23 cellular contexts compared by ENCODE assay signal in the genomic region with DNA sequence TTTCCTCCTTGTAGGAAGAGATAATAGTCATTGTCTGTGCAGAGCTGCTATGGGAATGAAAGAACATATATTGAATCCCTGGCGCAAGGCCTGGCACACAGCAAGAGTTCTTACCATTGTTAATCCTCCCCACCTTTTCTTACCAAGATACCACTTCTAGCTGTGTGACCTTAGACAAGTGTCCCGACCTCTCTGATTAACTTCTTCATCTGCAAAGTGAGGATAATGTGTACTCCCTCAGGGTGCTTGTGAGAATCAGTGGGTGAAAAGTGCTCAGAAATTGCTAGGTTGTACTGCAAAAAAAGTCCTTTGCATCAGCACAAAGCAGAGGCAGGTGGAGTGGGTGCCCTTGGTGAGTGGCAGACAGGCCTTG. TPM values are rescaled to one million over a fixed set of nuclear protein-coding genes. Genes with fewer than 3 reads are reported as not detected.
A peak's percentile ranks its signal among the peaks of the same experiment; 100 is the strongest.
DNase-seq lines count a peak whose midpoint lies in the region; ATAC-seq, FAIRE-seq and TF ChIP-seq lines count a peak whose summit lies in the region.
"Had no signal": no experiment of that assay in that cellular context is flagged by ENCODE, and none has a peak within 500 bp of the region (broad histone marks: within the 10 kb centered on the region; RNA-seq: fewer than 3 reads in every experiment).

No MANE protein-coding gene starts in this region.

- no peaks in the 10 kb centered on the region for H4K20me1 ChIP-seq in HepG2 (ENCODE audit: insufficient read depth, low read length)

- peaks cover 29% of the 10 kb centered on the region for H3K4me1 ChIP-seq in HepG2 (ENCODE audit: insufficient read depth, low read length)
- H3K4me1 ChIP-seq in right lobe of liver: peaks cover 0 to 3% (median 0%) of the 10 kb centered on the region in 4 donors
- H3K4me1 ChIP-seq in iPS-15b (ENCODE audit: control insufficient read depth, insufficient read depth, low read length): peaks cover 6% of the 10 kb centered on the region

- no TSS peak for BruUV-seq in HepG2 (replicated peaks; lab: Mats Ljungman, UMichigan)

- POLR2A ChIA-PET in HepG2 (lab: Yijun Ruan, JAX): interaction anchor here (1.2 kb wide), 1 partner anchor 14 kb away, joined by 3 read pairs; no protein-coding TSS in a partner anchor

- 42% methylated on average over 2 of the region's 2 CpGs for WGBS in HepG2 (ENCODE audit: low lambda C conversion rate)
- 67% methylated on average over 2 of the region's 2 CpGs for WGBS in right lobe of liver (ENCODE audit: insufficient coverage, low coverage, low lambda C conversion rate, missing lambda C conversion rate)

- H3K36me3 ChIP-seq in HepG2 (replicated peaks in 1 of 2; ENCODE audit: control insufficient read depth in 1 of 2, insufficient read depth in 2 of 2, low read length in 2 of 2): peaks cover 1 to 7% of the 10 kb centered on the region in 2 experiments; a peak in 3 of 5 replicates
- peaks cover 0 to 11% (median 2%) of the 10 kb centered on the region in 4 donors for H3K36me3 ChIP-seq in right lobe of liver
- peaks cover 2% of the 10 kb centered on the region for H3K36me3 ChIP-seq in iPS-15b (ENCODE audit: control insufficient read depth, insufficient read depth, low read length)
- H3K36me3 ChIP-seq: neutrophil had no signal

- in situ Hi-C loops in HepG2 (cut with HindIII; ENCODE audit: extremely low pct_ligation_motif_present, low pct_unique_long_range_greater_than_20kb): no loop called here

- DNase-seq in HepG2 (ENCODE audit: low spot score) (no peak), right lobe of liver (no peak), DMS79 (lab: John Stamatoyannopoulos, UW) (no peak), GM12891 (ENCODE audit: insufficient read length, low spot score) (no peak), NCI-H1092 (lab: John Stamatoyannopoulos, UW) (no peak)
- DNase-seq: activated CD4-positive, alpha-beta T cell treated with anti-CD3 and anti-CD28 coated beads for 48 hours; activated T-cell treated with anti-CD3 and anti-CD28 coated beads, Interleukin-2, amount 50 U/mL, for 1 hour; AML-193; GM23248; left ventricle myocardium inferior; NCI-H510A treated with DMSO at 0.1 percent for 48 hours; stimulated activated naive CD8-positive, alpha-beta T cell treated with anti-CD3 and anti-CD28 coated beads, Interleukin-15, amount 100 ng/mL, for 72 hours; T-helper 9 cell had no signal

- H3K9ac ChIP-seq in HepG2 (ENCODE audit: insufficient read depth, low read depth, low read length) (no peak overlapping the region), iPS-15b (ENCODE audit: low read depth, low read length) (peak overlapping the region; percentile 37)
- H3K9ac ChIP-seq: GM23248 had no signal

- FAIRE-seq in HepG2 (lab: Jason Lieb, UNC) (no peak), GM12891 (lab: Jason Lieb, UNC) (no peak)
- FAIRE-seq: A204.1, islet of Langerhans had no signal

- H3K27ac ChIP-seq in HepG2 (ENCODE audit: extremely low read length, insufficient read depth, low read length): no peak overlapping the region
- no peak overlapping the region for H3K27ac ChIP-seq in right lobe of liver
- H3K27ac ChIP-seq: GM23248, HL-60, left ventricle myocardium inferior, neutrophil, VCaP had no signal

- no peak overlapping the region for H3K4me3 ChIP-seq in HepG2 (replicated peaks in 1 of 3; ENCODE audit: insufficient read depth in 1 of 3, low read depth in 2 of 3, low read length in 3 of 3)
- no peak overlapping the region for H3K4me3 ChIP-seq in right lobe of liver
- H3K4me3 ChIP-seq in iPS-15b (ENCODE audit: low read depth, low read length): no peak overlapping the region
- H3K4me3 ChIP-seq: GM23248, left ventricle myocardium inferior had no signal

- intact Hi-C loops in HepG2 (cut with micrococcal nuclease; ENCODE audit: unreplicated experiment): no loop called here
- intact Hi-C loops in right lobe of liver (cut with DNase I): no loop called here

- no peak for TF ChIP-seq CTCF in HepG2 (CRISPR knock-in tag; IDR thresholded peaks at IDR 0.05)
- TF ChIP-seq CTCF in right lobe of liver (IDR thresholded peaks at IDR 0.05): no peak

- TF ChIP-seq RAD21 in HepG2 (CRISPR knock-in tag; IDR thresholded peaks at IDR 0.05): no peak

- ATAC-seq in HepG2: no peak
- no peak for ATAC-seq in right lobe of liver
- ATAC-seq: stimulated activated naive CD8-positive, alpha-beta T cell treated with anti-CD3 and anti-CD28 coated beads, Interleukin-15, amount 100 ng/mL, for 72 hours had no signal

- H3K79me2 ChIP-seq in HepG2 (ENCODE audit: insufficient read depth, low read length): peaks cover 7% of the 10 kb centered on the region

- H3K4me2 ChIP-seq in HepG2 (ENCODE audit: low read depth, low read length): no peak overlapping the region

- H2AFZ ChIP-seq in HepG2 (ENCODE audit: low read length): no peak overlapping the region
- H2AFZ ChIP-seq: GM23248 had no signal

- peaks cover 5 to 26% of the 10 kb centered on the region in 2 experiments; a peak in 4 of 5 replicates for H3K27me3 ChIP-seq in HepG2 (ENCODE audit: control insufficient read depth in 1 of 2, insufficient read depth in 2 of 2, low read length in 2 of 2)
- H3K27me3 ChIP-seq in right lobe of liver: peaks cover 0 to 11% of the 10 kb centered on the region in 2 donors
- H3K27me3 ChIP-seq in iPS-15b (ENCODE audit: control insufficient read depth, insufficient read depth, low read length): peaks cover 10% of the 10 kb centered on the region

- CTCF ChIA-PET in HepG2 (lab: Yijun Ruan, JAX; ENCODE audit: low intra/inter-chr PET ratio, low total read pairs): no interaction called here

- no peak for TF ChIP-seq POLR2A in HepG2 (IDR thresholded peaks at IDR 0.05; ENCODE audit: insufficient read depth in 1 of 2, low read depth in 2 of 2, low read length in 2 of 2)
- no peak for TF ChIP-seq POLR2A in right lobe of liver (IDR thresholded peaks at IDR 0.05)
- no peak for TF ChIP-seq POLR2A in GM12891 (IDR thresholded peaks at IDR 0.05; ENCODE audit: low read depth, low read length)

- TF ChIP-seq EP300 in HepG2 (IDR thresholded peaks at IDR 0.05; ENCODE audit: low read depth in 2 of 2, low read length in 2 of 2): no peak
- TF ChIP-seq EP300 in HepG2 (CRISPR knock-in tag; IDR thresholded peaks at IDR 0.05; ENCODE audit: borderline replicate concordance): no peak

- H3K9me3 ChIP-seq in HepG2 (ENCODE audit: low read length) (no peaks in the 10 kb centered on the region), right lobe of liver (no peaks in the 10 kb centered on the region), iPS-15b (ENCODE audit: control insufficient read depth, insufficient read depth, low read length) (no peaks in the 10 kb centered on the region)
- H3K9me3 ChIP-seq: left ventricle myocardium inferior, neutrophil had no signal

RNA-seq across cellular contexts. Expression of gene CST6, which starts 3.7 kb away (rescaled TPM):
- total RNA-seq in HepG2 (2016; rRNA removed; fragmentation: Illumina TruSeq; extraction: Trizol): not detected in 2 replicates
- not detected in 2 replicates for total RNA-seq in HepG2 (2016; cell fraction: cytosol; rRNA removed; fragmentation: Illumina TruSeq; extraction: Trizol; ENCODE audit: low read depth)
- not detected in 2 replicates for total RNA-seq in HepG2 (2016; cell fraction: insoluble cytoplasmic fraction; rRNA removed; fragmentation: Illumina TruSeq; extraction: Trizol)
- total RNA-seq in HepG2 (2016; cell fraction: membrane; rRNA removed; fragmentation: Illumina TruSeq; extraction: Trizol): not detected in 2 replicates
- total RNA-seq in HepG2 (2016; cell fraction: nucleus; rRNA removed; fragmentation: Illumina TruSeq; extraction: Trizol): not detected in 2 replicates
- polyA plus RNA-seq in HepG2 (2011; rRNA removed): not detected in 2 replicates
- polyA plus RNA-seq in HepG2 (2011; cell fraction: cytosol; rRNA removed): not detected in 2 replicates
- not detected in 2 replicates for polyA plus RNA-seq in HepG2 (2011; cell fraction: nucleus; rRNA removed)
- polyA plus RNA-seq in HepG2 (2012): not detected in 2 replicates
- not detected in 2 replicates for polyA plus RNA-seq in HepG2 (2016; cell fraction: cytosol; fragmentation: Illumina TruSeq; extraction: Trizol; ENCODE audit: low read depth)
- not detected in 2 replicates for polyA plus RNA-seq in HepG2 (2016; cell fraction: insoluble cytoplasmic fraction; fragmentation: Illumina TruSeq; extraction: Trizol; ENCODE audit: low read depth)
- polyA plus RNA-seq in HepG2 (2016; cell fraction: membrane; fragmentation: Illumina TruSeq; extraction: Trizol; ENCODE audit: low read depth): not detected in 2 replicates
- not detected in 2 replicates for polyA plus RNA-seq in HepG2 (2016; cell fraction: nucleus; fragmentation: Illumina TruSeq; extraction: Trizol; ENCODE audit: insufficient read depth, low read depth)
- not detected in 2 replicates for polyA minus RNA-seq in HepG2 (2011; rRNA and poly(A)+ RNA removed; ENCODE audit: low replicate concordance)
- not detected in 2 replicates for polyA minus RNA-seq in HepG2 (2011; cell fraction: cytosol; rRNA and poly(A)+ RNA removed)
- polyA minus RNA-seq in HepG2 (2011; cell fraction: nucleus; rRNA and poly(A)+ RNA removed): not detected in 2 replicates
- total RNA-seq in right lobe of liver: not detected
- not detected for polyA plus RNA-seq in GM12891 (2012; ENCODE audit: low read depth, missing spikeins)
- total RNA-seq: activated CD8-positive, alpha-beta memory T cell treated with anti-CD3 and anti-CD28 coated beads for 36 hours; left ventricle myocardium inferior; mesenteric fat pad; myocyte had no signal

RNA-seq across cellular contexts. Expression of gene BANF1, which starts 5.8 kb away (rescaled TPM):
- total RNA-seq in HepG2 (2016; rRNA removed; fragmentation: Illumina TruSeq; extraction: Trizol): 40.5 and 45.9 TPM in 2 replicates
- total RNA-seq in HepG2 (2016; cell fraction: cytosol; rRNA removed; fragmentation: Illumina TruSeq; extraction: Trizol; ENCODE audit: low read depth): 24.1 and 29.2 TPM in 2 replicates
- total RNA-seq in HepG2 (2016; cell fraction: insoluble cytoplasmic fraction; rRNA removed; fragmentation: Illumina TruSeq; extraction: Trizol): 42.5 and 45.7 TPM in 2 replicates
- total RNA-seq in HepG2 (2016; cell fraction: membrane; rRNA removed; fragmentation: Illumina TruSeq; extraction: Trizol): 21.9 and 24.3 TPM in 2 replicates
- 17.5 and 24.3 TPM in 2 replicates for total RNA-seq in HepG2 (2016; cell fraction: nucleus; rRNA removed; fragmentation: Illumina TruSeq; extraction: Trizol)
- polyA plus RNA-seq in HepG2 (2011; rRNA removed): 75.9 and 86.5 TPM in 2 replicates
- 96.6 and 104 TPM in 2 replicates for polyA plus RNA-seq in HepG2 (2011; cell fraction: cytosol; rRNA removed)
- 34.4 and 41.3 TPM in 2 replicates for polyA plus RNA-seq in HepG2 (2011; cell fraction: nucleus; rRNA removed)
- 102 and 132 TPM in 2 replicates for polyA plus RNA-seq in HepG2 (2012)
- 115 and 123 TPM in 2 replicates for polyA plus RNA-seq in HepG2 (2016; cell fraction: cytosol; fragmentation: Illumina TruSeq; extraction: Trizol; ENCODE audit: low read depth)
- polyA plus RNA-seq in HepG2 (2016; cell fraction: insoluble cytoplasmic fraction; fragmentation: Illumina TruSeq; extraction: Trizol; ENCODE audit: low read depth): 264 and 272 TPM in 2 replicates
- polyA plus RNA-seq in HepG2 (2016; cell fraction: membrane; fragmentation: Illumina TruSeq; extraction: Trizol; ENCODE audit: low read depth): 102 and 111 TPM in 2 replicates
- 126 and 133 TPM in 2 replicates for polyA plus RNA-seq in HepG2 (2016; cell fraction: nucleus; fragmentation: Illumina TruSeq; extraction: Trizol; ENCODE audit: insufficient read depth, low read depth)
- 57.6 and 195 TPM in 2 replicates for polyA minus RNA-seq in HepG2 (2011; rRNA and poly(A)+ RNA removed; ENCODE audit: low replicate concordance)
- polyA minus RNA-seq in HepG2 (2011; cell fraction: cytosol; rRNA and poly(A)+ RNA removed): 20.0 and 34.2 TPM in 2 replicates
- 23.4 and 30.2 TPM in 2 replicates for polyA minus RNA-seq in HepG2 (2011; cell fraction: nucleus; rRNA and poly(A)+ RNA removed)
- 10 to 100 TPM; 30.2 to 96.9 (median 72.0) TPM for total RNA-seq in right lobe of liver
- polyA plus RNA-seq in GM12891 (2012; ENCODE audit: low read depth, missing spikeins): 206 TPM

RNA-seq across cellular contexts. Expression of gene EIF1AD, which starts 6.1 kb away (rescaled TPM):
- total RNA-seq in HepG2 (2016; rRNA removed; fragmentation: Illumina TruSeq; extraction: Trizol): 30.8 and 45.9 TPM in 2 replicates
- 6.9 and 8.1 TPM in 2 replicates for total RNA-seq in HepG2 (2016; cell fraction: cytosol; rRNA removed; fragmentation: Illumina TruSeq; extraction: Trizol; ENCODE audit: low read depth)
- 31.8 and 45.0 TPM in 2 replicates for total RNA-seq in HepG2 (2016; cell fraction: insoluble cytoplasmic fraction; rRNA removed; fragmentation: Illumina TruSeq; extraction: Trizol)
- total RNA-seq in HepG2 (2016; cell fraction: membrane; rRNA removed; fragmentation: Illumina TruSeq; extraction: Trizol): 15.6 and 16.4 TPM in 2 replicates
- total RNA-seq in HepG2 (2016; cell fraction: nucleus; rRNA removed; fragmentation: Illumina TruSeq; extraction: Trizol): 25.8 TPM in 2 replicates
- polyA plus RNA-seq in HepG2 (2011; rRNA removed): 18.2 and 24.0 TPM in 2 replicates
- 22.4 and 22.6 TPM in 2 replicates for polyA plus RNA-seq in HepG2 (2011; cell fraction: cytosol; rRNA removed)
- polyA plus RNA-seq in HepG2 (2011; cell fraction: nucleus; rRNA removed): 15.8 and 23.5 TPM in 2 replicates
- polyA plus RNA-seq in HepG2 (2012): 15.2 and 20.1 TPM in 2 replicates
- 2.1 and 2.9 TPM in 2 replicates for polyA plus RNA-seq in HepG2 (2016; cell fraction: cytosol; fragmentation: Illumina TruSeq; extraction: Trizol; ENCODE audit: low read depth)
- 33.3 and 34.6 TPM in 2 replicates for polyA plus RNA-seq in HepG2 (2016; cell fraction: insoluble cytoplasmic fraction; fragmentation: Illumina TruSeq; extraction: Trizol; ENCODE audit: low read depth)
- 7.7 and 8.3 TPM in 2 replicates for polyA plus RNA-seq in HepG2 (2016; cell fraction: membrane; fragmentation: Illumina TruSeq; extraction: Trizol; ENCODE audit: low read depth)
- 31.4 and 35.8 TPM in 2 replicates for polyA plus RNA-seq in HepG2 (2016; cell fraction: nucleus; fragmentation: Illumina TruSeq; extraction: Trizol; ENCODE audit: insufficient read depth, low read depth)
- 41.6 and 67.3 TPM in 2 replicates for polyA minus RNA-seq in HepG2 (2011; rRNA and poly(A)+ RNA removed; ENCODE audit: low replicate concordance)
- polyA minus RNA-seq in HepG2 (2011; cell fraction: cytosol; rRNA and poly(A)+ RNA removed): 10.7 and 14.6 TPM in 2 replicates
- 14.3 and 20.4 TPM in 2 replicates for polyA minus RNA-seq in HepG2 (2011; cell fraction: nucleus; rRNA and poly(A)+ RNA removed)
- total RNA-seq in right lobe of liver: 10 to 100 TPM; 11.5 to 22.1 (median 13.1) TPM
- 20.3 TPM for polyA plus RNA-seq in GM12891 (2012; ENCODE audit: low read depth, missing spikeins)

RNA-seq across cellular contexts. Expression of gene CATSPER1, which starts 18.2 kb away (rescaled TPM):
- total RNA-seq in HepG2 (2016; rRNA removed; fragmentation: Illumina TruSeq; extraction: Trizol): not detected in 2 replicates
- total RNA-seq in HepG2 (2016; cell fraction: cytosol; rRNA removed; fragmentation: Illumina TruSeq; extraction: Trizol; ENCODE audit: low read depth): not detected in 2 replicates
- total RNA-seq in HepG2 (2016; cell fraction: insoluble cytoplasmic fraction; rRNA removed; fragmentation: Illumina TruSeq; extraction: Trizol): not detected in 2 replicates
- total RNA-seq in HepG2 (2016; cell fraction: membrane; rRNA removed; fragmentation: Illumina TruSeq; extraction: Trizol): not detected in 2 replicates
- total RNA-seq in HepG2 (2016; cell fraction: nucleus; rRNA removed; fragmentation: Illumina TruSeq; extraction: Trizol): not detected in 2 replicates
- 0.04 and 0.17 TPM in 2 replicates for polyA plus RNA-seq in HepG2 (2011; rRNA removed)
- 0.07 and 0.17 TPM in 2 replicates for polyA plus RNA-seq in HepG2 (2011; cell fraction: cytosol; rRNA removed)
- 0.19 TPM in 1 of 2 replicates, not detected in the other for polyA plus RNA-seq in HepG2 (2011; cell fraction: nucleus; rRNA removed)
- polyA plus RNA-seq in HepG2 (2012): 0.09 TPM in 1 of 2 replicates, not detected in the other
- 0.07 TPM in 1 of 2 replicates, not detected in the other for polyA plus RNA-seq in HepG2 (2016; cell fraction: cytosol; fragmentation: Illumina TruSeq; extraction: Trizol; ENCODE audit: low read depth)
- polyA plus RNA-seq in HepG2 (2016; cell fraction: insoluble cytoplasmic fraction; fragmentation: Illumina TruSeq; extraction: Trizol; ENCODE audit: low read depth): not detected in 2 replicates
- not detected in 2 replicates for polyA plus RNA-seq in HepG2 (2016; cell fraction: membrane; fragmentation: Illumina TruSeq; extraction: Trizol; ENCODE audit: low read depth)
- polyA plus RNA-seq in HepG2 (2016; cell fraction: nucleus; fragmentation: Illumina TruSeq; extraction: Trizol; ENCODE audit: insufficient read depth, low read depth): not detected in 2 replicates
- polyA minus RNA-seq in HepG2 (2011; rRNA and poly(A)+ RNA removed; ENCODE audit: low replicate concordance): 3.1 TPM in 1 of 2 replicates, not detected in the other
- not detected in 2 replicates for polyA minus RNA-seq in HepG2 (2011; cell fraction: cytosol; rRNA and poly(A)+ RNA removed)
- not detected in 2 replicates for polyA minus RNA-seq in HepG2 (2011; cell fraction: nucleus; rRNA and poly(A)+ RNA removed)
- total RNA-seq in right lobe of liver: not detected
- polyA plus RNA-seq in GM12891 (2012; ENCODE audit: low read depth, missing spikeins): not detected
- total RNA-seq: activated CD8-positive, alpha-beta memory T cell treated with anti-CD3 and anti-CD28 coated beads for 36 hours; dermis microvascular lymphatic vessel endothelial cell; GM23248; left ventricle myocardium inferior; myocyte had no signal

RNA-seq across cellular contexts. Expression of gene GAL3ST3, which starts 40.9 kb away (rescaled TPM):
- not detected in 2 replicates for total RNA-seq in HepG2 (2016; rRNA removed; fragmentation: Illumina TruSeq; extraction: Trizol)
- total RNA-seq in HepG2 (2016; cell fraction: cytosol; rRNA removed; fragmentation: Illumina TruSeq; extraction: Trizol; ENCODE audit: low read depth): not detected in 2 replicates
- not detected in 2 replicates for total RNA-seq in HepG2 (2016; cell fraction: insoluble cytoplasmic fraction; rRNA removed; fragmentation: Illumina TruSeq; extraction: Trizol)
- not detected in 2 replicates for total RNA-seq in HepG2 (2016; cell fraction: membrane; rRNA removed; fragmentation: Illumina TruSeq; extraction: Trizol)
- not detected in 2 replicates for total RNA-seq in HepG2 (2016; cell fraction: nucleus; rRNA removed; fragmentation: Illumina TruSeq; extraction: Trizol)
- not detected in 2 replicates for polyA plus RNA-seq in HepG2 (2011; rRNA removed)
- polyA plus RNA-seq in HepG2 (2011; cell fraction: cytosol; rRNA removed): not detected in 2 replicates
- not detected in 2 replicates for polyA plus RNA-seq in HepG2 (2011; cell fraction: nucleus; rRNA removed)
- not detected in 2 replicates for polyA plus RNA-seq in HepG2 (2012)
- polyA plus RNA-seq in HepG2 (2016; cell fraction: cytosol; fragmentation: Illumina TruSeq; extraction: Trizol; ENCODE audit: low read depth): not detected in 2 replicates
- not detected in 2 replicates for polyA plus RNA-seq in HepG2 (2016; cell fraction: insoluble cytoplasmic fraction; fragmentation: Illumina TruSeq; extraction: Trizol; ENCODE audit: low read depth)
- not detected in 2 replicates for polyA plus RNA-seq in HepG2 (2016; cell fraction: membrane; fragmentation: Illumina TruSeq; extraction: Trizol; ENCODE audit: low read depth)
- not detected in 2 replicates for polyA plus RNA-seq in HepG2 (2016; cell fraction: nucleus; fragmentation: Illumina TruSeq; extraction: Trizol; ENCODE audit: insufficient read depth, low read depth)
- polyA minus RNA-seq in HepG2 (2011; rRNA and poly(A)+ RNA removed; ENCODE audit: low replicate concordance): 0.26 TPM in 1 of 2 replicates, not detected in the other
- not detected in 2 replicates for polyA minus RNA-seq in HepG2 (2011; cell fraction: cytosol; rRNA and poly(A)+ RNA removed)
- not detected in 2 replicates for polyA minus RNA-seq in HepG2 (2011; cell fraction: nucleus; rRNA and poly(A)+ RNA removed)
- total RNA-seq in right lobe of liver: not detected
- polyA plus RNA-seq in GM12891 (2012; ENCODE audit: low read depth, missing spikeins): 0.10 TPM
- total RNA-seq: GM23248, mesenteric fat pad, myocyte had no signal
- polyA plus RNA-seq: GM23248 had no signal
